Comparison of ENCODE assay signal across 11 cellular contexts in genomic region chr22:35638408-35638807, GRCh38. TPM values are rescaled to one million over a fixed set of nuclear protein-coding genes. Genes with fewer than 3 reads are reported as not detected.
DNase-seq lines count a peak whose midpoint lies in the region; ATAC-seq and TF ChIP-seq lines count a peak whose summit lies in the region.
"Had no signal": no experiment of that assay in that cellular context is flagged by ENCODE, and none has a peak within 500 bp of the region (broad histone marks: within the 10 kb centered on the region; RNA-seq: fewer than 3 reads in every experiment).

No MANE protein-coding gene starts in this region.

- H3K9me3 Mint-ChIP-seq in stimulated activated naive B cell treated with anti-CD40 and anti-IgM and Interleukin-4, amounts not matched to agents 10 μg/mL and 1 μg/mL and 100 μg/mL, for 72 hours, result no peaks in the 10 kb centered on the region

- 64 to 100% methylated on average over 1 to 13 of the region's 13 CpGs for WGBS in transverse colon (ENCODE audit: low coverage in 1 of 2), 2 donors

- H3K27ac ChIP-seq in transverse colon, result peak overlapping the region; percentile 83 to 86 (median 84)

- ATAC-seq in mucosa of descending colon, result peak; percentile 55
- no peak for ATAC-seq in stimulated activated naive B cell treated with anti-CD40 and anti-IgM and Interleukin-4, amounts not matched to agents 10 μg/mL and 1 μg/mL and 100 μg/mL, for 72 hours (replicated peaks)
- no peak for ATAC-seq in HG03175 (IDR thresholded peaks at IDR 0.05; ENCODE audit: unreplicated experiment)
- ATAC-seq: activated naive CD4-positive, alpha-beta T cell treated with anti-CD3 and anti-CD28 coated beads, Interleukin-2, amount 50 U/mL, for 72 hours had no signal

- DNase-seq in RPMI7951 (ENCODE audit: low read depth) (peak; percentile 95), fibroblast of peridontal ligament (ENCODE audit: extremely low read depth) (peak; percentile 92), mucosa of descending colon (peak in 2 of 3 donors; percentile 57 to 62), transverse colon (peak; percentile 71), NCI-H345 (lab: John Stamatoyannopoulos, UW) (no peak), DMS53 treated with DMSO at 0.1 percent for 48 hours (lab: John Stamatoyannopoulos, UW; ENCODE audit: unreplicated experiment) (no peak)
- no peak for DNase-seq in stimulated activated naive B cell treated with anti-CD40 and anti-IgM and Interleukin-4, amounts not matched to agents 10 μg/mL and 1 μg/mL and 100 μg/mL, for 72 hours
- DNase-seq: NCI-H1694 had no signal

- H3K27me3 ChIP-seq in transverse colon, result no peaks in the 10 kb centered on the region

- no peak overlapping the region for H3K27ac Mint-ChIP-seq in stimulated activated naive B cell treated with anti-CD40 and anti-IgM and Interleukin-4, amounts not matched to agents 10 μg/mL and 1 μg/mL and 100 μg/mL, for 72 hours
- H3K27ac Mint-ChIP-seq: activated naive CD4-positive, alpha-beta T cell treated with anti-CD3 and anti-CD28 coated beads, Interleukin-2, amount 50 U/mL, for 72 hours had no signal

- H3K9me3 ChIP-seq in mucosa of descending colon, result no peaks in the 10 kb centered on the region
- no peaks in the 10 kb centered on the region for H3K9me3 ChIP-seq in transverse colon

- TF ChIP-seq CTCF in mucosa of descending colon (IDR thresholded peaks at IDR 0.05), result no peak
- TF ChIP-seq CTCF in transverse colon (IDR thresholded peaks at IDR 0.05), result no peak

- TF ChIP-seq POLR2A in transverse colon (IDR thresholded peaks at IDR 0.05), result no peak

- H3K4me1 Mint-ChIP-seq in stimulated activated naive B cell treated with anti-CD40 and anti-IgM and Interleukin-4, amounts not matched to agents 10 μg/mL and 1 μg/mL and 100 μg/mL, for 72 hours, result peaks cover 0 to 4% of the 10 kb centered on the region in 2 donors

- intact Hi-C loops in mucosa of descending colon (cut with DNase I, micrococcal nuclease), result loop anchor here in 1 of 2 donors (10.0 kb wide), 1 partner anchor 286 kb away; no protein-coding TSS in a partner anchor
- intact Hi-C loops in transverse colon (cut with DNase I; ENCODE audit: low total_unique reads), result loop anchor here (10.0 kb wide), 1 partner anchor 196 kb away; no protein-coding TSS in a partner anchor

- peak; percentile 61 for TF ChIP-seq EP300 in transverse colon (IDR thresholded peaks at IDR 0.05; ENCODE audit: low read depth)

- H3K36me3 Mint-ChIP-seq in stimulated activated naive B cell treated with anti-CD40 and anti-IgM and Interleukin-4, amounts not matched to agents 10 μg/mL and 1 μg/mL and 100 μg/mL, for 72 hours, result no peaks in the 10 kb centered on the region
- H3K36me3 Mint-ChIP-seq: activated naive CD4-positive, alpha-beta T cell treated with anti-CD3 and anti-CD28 coated beads, Interleukin-2, amount 50 U/mL, for 72 hours had no signal

- peaks cover 23 to 37% of the 10 kb centered on the region in 2 donors for H3K27me3 Mint-ChIP-seq in stimulated activated naive B cell treated with anti-CD40 and anti-IgM and Interleukin-4, amounts not matched to agents 10 μg/mL and 1 μg/mL and 100 μg/mL, for 72 hours

- no peak overlapping the region for H3K4me3 Mint-ChIP-seq in stimulated activated naive B cell treated with anti-CD40 and anti-IgM and Interleukin-4, amounts not matched to agents 10 μg/mL and 1 μg/mL and 100 μg/mL, for 72 hours

- H3K4me3 ChIP-seq in mucosa of descending colon (no peak overlapping the region), transverse colon (no peak overlapping the region)

- H3K36me3 ChIP-seq in mucosa of descending colon (ENCODE audit: low read depth), result no peaks in the 10 kb centered on the region
- H3K36me3 ChIP-seq in transverse colon, result no peaks in the 10 kb centered on the region

- in situ Hi-C loops in transverse colon (cut with MboI; ENCODE audit: low pct_ligation_motif_present in 1 of 4, low pct_unique_long_range_greater_than_20kb in 1 of 4, low sequenced_read_pairs in 3 of 4), result loop anchor here in 2 of 4 donors (10.0 to 25.0 kb wide), 3 partner anchors 274 to 474 kb away; no protein-coding TSS in a partner anchor

- H3K4me1 ChIP-seq in mucosa of descending colon (ENCODE audit: low read depth) (peaks cover 7% of the 10 kb centered on the region), transverse colon (peaks cover 5 to 28% (median 15%) of the 10 kb centered on the region in 4 donors)

RNA-seq across cellular contexts. Expression of gene APOL6, which starts 9.8 kb away (rescaled TPM):
- total RNA-seq in RPMI7951 (2014; rRNA removed; shearing (Covaris generic)), result 16.2 and 17.8 TPM in 2 replicates
- total RNA-seq in mucosa of descending colon, result 10 to 100 TPM; 40.3 to 43.1 (median 42.1) TPM
- total RNA-seq in transverse colon, result 10 to 100 TPM in 3 of 4 donors, 1 to 10 TPM in 1; 4.6 to 39.7 (median 27.5) TPM

RNA-seq across cellular contexts. Expression of gene MB, which starts 21.3 kb away (rescaled TPM):
- 1.3 and 2.3 TPM in 2 replicates for total RNA-seq in RPMI7951 (2014; rRNA removed; shearing (Covaris generic))
- total RNA-seq in mucosa of descending colon (10 to 100 TPM in 2 of 3 donors, 1 to 10 TPM in 1; 2.1 to 17.2 (median 13.4) TPM), transverse colon (10 to 100 TPM in 2 of 4 donors, 1 to 10 TPM in 1, not detected in 1; 9.0 to 37.0 (median 15.7) TPM)
- total RNA-seq: kidney epithelial cell had no signal

Comparison
In these comparisons a context has a peak if more than half of its experiments do, and no peak if none do; other contexts are left out.
1. DNase-seq: peak in RPMI7951 (single experiment), fibroblast of peridontal ligament (single experiment), mucosa of descending colon (2 of 3) and transverse colon (single experiment); none in stimulated activated naive B cell treated with anti-CD40 and anti-IgM and Interleukin-4, amounts not matched to agents 10 μg/mL and 1 μg/mL and 100 μg/mL, for 72 hours (single experiment), NCI-H345 (single experiment) and DMS53 treated with DMSO at 0.1 percent for 48 hours (single experiment).